In the genomic region with DNA sequence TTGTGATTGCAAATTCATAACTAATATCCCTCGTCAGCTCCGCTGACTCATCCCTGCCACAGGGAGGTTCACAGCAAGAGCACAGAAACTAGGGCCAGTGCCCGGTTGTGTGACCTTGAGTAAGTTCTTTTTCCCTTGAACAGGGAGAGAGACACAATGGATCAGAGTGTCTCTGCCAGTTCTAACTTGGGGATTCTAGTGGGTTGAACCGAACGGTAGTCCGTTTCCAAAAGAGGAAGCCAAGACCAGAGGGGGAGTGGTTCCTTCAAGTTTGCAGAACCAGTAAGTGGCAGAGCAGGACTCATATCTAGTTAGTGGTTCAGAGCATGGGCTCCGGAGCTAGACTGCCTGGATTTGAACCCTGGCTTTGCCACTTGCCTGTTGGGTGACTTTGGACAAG, we compare ENCODE assay signal across 8 cellular contexts. TPM values are rescaled to one million over a fixed set of nuclear protein-coding genes. Genes with fewer than 3 reads are reported as not detected.
DNase-seq lines count a peak whose midpoint lies in the region; ATAC-seq and TF ChIP-seq lines count a peak whose summit lies in the region.

No MANE protein-coding gene starts in this region.

- no peak for TF ChIP-seq POLR2A in body of pancreas (IDR thresholded peaks at IDR 0.05)

- DNase-seq in Ammon's horn (ENCODE audit: low spot score): peak; percentile 46
- peak; percentile 71 for DNase-seq in M059J (ENCODE audit: low read depth)
- peak; percentile 46 to 66 (median 54) for DNase-seq in body of pancreas
- DNase-seq in memory B cell (ENCODE audit: low spot score in 2 of 2): peak in 1 of 2 donors; percentile 29
- DNase-seq in cerebellum (ENCODE audit: low spot score): no peak
- DNase-seq in Calu3: no peak
- no peak for DNase-seq in activated CD4-positive, alpha-beta T cell treated with anti-CD3 and anti-CD28 coated beads, Interleukin-2, amount 10 ng/mL, durations not matched to agents 24 days and 14 days

- no peak overlapping the region for H3K27ac Mint-ChIP-seq in memory B cell
- no peak overlapping the region for H3K27ac Mint-ChIP-seq in Calu3 (ENCODE audit: unreplicated experiment)
- H3K27ac Mint-ChIP-seq in activated CD4-positive, alpha-beta T cell treated with anti-CD3 and anti-CD28 coated beads, Interleukin-2, amount 10 ng/mL, durations not matched to agents 24 days and 14 days: no peak overlapping the region

- CTCF ChIA-PET in Calu3 (lab: Charles Lee): interaction anchor here (1.7 kb wide), 1 partner anchor 12 kb away, joined by 4 read pairs; no protein-coding TSS in a partner anchor

- no peaks in the 10 kb centered on the region for H3K9me3 Mint-ChIP-seq in memory B cell
- H3K9me3 Mint-ChIP-seq in Calu3 (ENCODE audit: low read depth, unreplicated experiment): no peaks in the 10 kb centered on the region
- H3K9me3 Mint-ChIP-seq in activated CD4-positive, alpha-beta T cell treated with anti-CD3 and anti-CD28 coated beads, Interleukin-2, amount 10 ng/mL, durations not matched to agents 24 days and 14 days: no peaks in the 10 kb centered on the region

- H3K4me1 Mint-ChIP-seq in memory B cell (peaks cover 15% of the 10 kb centered on the region), Calu3 (ENCODE audit: low read depth, unreplicated experiment) (peaks cover 19% of the 10 kb centered on the region)
- peaks cover 4% of the 10 kb centered on the region for H3K4me1 Mint-ChIP-seq in activated CD4-positive, alpha-beta T cell treated with anti-CD3 and anti-CD28 coated beads, Interleukin-2, amount 10 ng/mL, durations not matched to agents 24 days and 14 days

- no peaks in the 10 kb centered on the region for H3K36me3 ChIP-seq in body of pancreas (replicated peaks in 1 of 2; ENCODE audit: insufficient read depth in 1 of 2, low read depth in 2 of 2)

- H3K27me3 Mint-ChIP-seq in memory B cell (peaks cover 13% of the 10 kb centered on the region), Calu3 (ENCODE audit: unreplicated experiment) (peaks cover 14% of the 10 kb centered on the region)
- peaks cover 16% of the 10 kb centered on the region for H3K27me3 Mint-ChIP-seq in activated CD4-positive, alpha-beta T cell treated with anti-CD3 and anti-CD28 coated beads, Interleukin-2, amount 10 ng/mL, durations not matched to agents 24 days and 14 days

- 12 to 15% methylated on average over 7 of the region's 7 CpGs for WGBS in body of pancreas, 2 donors

- TF ChIP-seq CTCF in body of pancreas (IDR thresholded peaks at IDR 0.05) (no peak), Calu3 (IDR thresholded peaks at IDR 0.05; ENCODE audit: unreplicated experiment) (no peak)

- ATAC-seq in body of pancreas (peak; percentile 41), memory B cell (ENCODE audit: low read depth) (peak; percentile 45), GM18870 (IDR thresholded peaks at IDR 0.05; ENCODE audit: unreplicated experiment) (no peak)

- H3K4me3 ChIP-seq in body of pancreas: no peak overlapping the region

- H3K27me3 ChIP-seq in body of pancreas: no peaks in the 10 kb centered on the region

- H3K4me3 Mint-ChIP-seq in memory B cell (no peak overlapping the region), Calu3 (ENCODE audit: low read depth, unreplicated experiment) (no peak overlapping the region)
- no peak overlapping the region for H3K4me3 Mint-ChIP-seq in activated CD4-positive, alpha-beta T cell treated with anti-CD3 and anti-CD28 coated beads, Interleukin-2, amount 10 ng/mL, durations not matched to agents 24 days and 14 days

- H3K36me3 Mint-ChIP-seq in memory B cell: no peaks in the 10 kb centered on the region
- peaks cover 23% of the 10 kb centered on the region for H3K36me3 Mint-ChIP-seq in Calu3 (ENCODE audit: insufficient read depth, unreplicated experiment)
- peaks cover 6% of the 10 kb centered on the region for H3K36me3 Mint-ChIP-seq in activated CD4-positive, alpha-beta T cell treated with anti-CD3 and anti-CD28 coated beads, Interleukin-2, amount 10 ng/mL, durations not matched to agents 24 days and 14 days (ENCODE audit: low read depth)

- peaks cover 18% of the 10 kb centered on the region for H3K4me1 ChIP-seq in body of pancreas

- no peaks in the 10 kb centered on the region for H3K9me3 ChIP-seq in body of pancreas

- no TSS peak for BruUV-seq in Calu3 (replicated peaks; lab: Mats Ljungman, UMichigan)

- intact Hi-C loops in body of pancreas (cut with DNase I): no loop called here
- intact Hi-C loops in Calu3 (cut with micrococcal nuclease; ENCODE audit: unreplicated experiment): no loop called here
- intact Hi-C loops in activated CD4-positive, alpha-beta T cell treated with anti-CD3 and anti-CD28 coated beads, Interleukin-2, amount 10 ng/mL, durations not matched to agents 24 days and 14 days (cut with micrococcal nuclease): no loop called here

- peak overlapping the region in 2 of 4 donors; percentile 40 to 48 for H3K27ac ChIP-seq in body of pancreas

RNA-seq across cellular contexts. Expression of a gene that starts 4.9 kb away (rescaled TPM):
- total RNA-seq in M059J (2014; rRNA removed; shearing (Covaris generic)): 63.9 and 64.2 TPM in 2 replicates
- 1 to 10 TPM; 4.6 to 8.3 TPM for total RNA-seq in body of pancreas
- total RNA-seq in cerebellum: 22.0 TPM
- 9.9 and 13.7 TPM in 2 replicates for total RNA-seq in Calu3 (2022)
- total RNA-seq in activated CD4-positive, alpha-beta T cell treated with anti-CD3 and anti-CD28 coated beads, Interleukin-2, amount 10 ng/mL, durations not matched to agents 24 days and 14 days: 0.38 and 0.77 TPM in 2 replicates

RNA-seq across cellular contexts. Expression of a gene that starts 54.8 kb away (rescaled TPM):
- 31.3 and 43.9 TPM in 2 replicates for total RNA-seq in M059J (2014; rRNA removed; shearing (Covaris generic))
- total RNA-seq in body of pancreas: 10 to 100 TPM; 11.7 to 12.2 TPM
- 64.6 TPM for total RNA-seq in cerebellum
- total RNA-seq in Calu3 (2022): 86.3 and 98.8 TPM in 2 replicates
- 66.3 and 75.5 TPM in 2 replicates for total RNA-seq in activated CD4-positive, alpha-beta T cell treated with anti-CD3 and anti-CD28 coated beads, Interleukin-2, amount 10 ng/mL, durations not matched to agents 24 days and 14 days

Comparison
In these comparisons a context has a peak if more than half of its experiments do, and no peak if none do; other contexts are left out.
1. DNase-seq: peak in Ammon's horn (single experiment), M059J (single experiment) and body of pancreas (4 of 4); none in cerebellum (single experiment), Calu3 (single experiment) and activated CD4-positive, alpha-beta T cell treated with anti-CD3 and anti-CD28 coated beads, Interleukin-2, amount 10 ng/mL, durations not matched to agents 24 days and 14 days (single experiment).